In genomic region chr2:120854766-120855530, GRCh38 we compare ENCODE assay signal across 20 cellular contexts.
DNase-seq lines count a peak whose midpoint lies in the region; ATAC-seq, FAIRE-seq and TF ChIP-seq lines count a peak whose summit lies in the region.
"Had no signal": no experiment of that assay in that cellular context is flagged by ENCODE, and none has a peak within 500 bp of the region (broad histone marks: within the 10 kb centered on the region; RNA-seq: fewer than 3 reads in every experiment).

No MANE protein-coding gene starts in this region.

- no peak for FAIRE-seq in urothelium cell line (lab: Jason Lieb, UNC)
- FAIRE-seq: HepG2 had no signal

- H3K79me2 ChIP-seq in osteoblast (ENCODE audit: insufficient read depth, low read length): peaks cover 18% of the 10 kb centered on the region

- H3K36me3 ChIP-seq in heart right ventricle (no peaks in the 10 kb centered on the region), osteoblast (ENCODE audit: insufficient read depth, low read length) (peaks cover under 1% of the 10 kb centered on the region)

- peak; percentile 69 for DNase-seq in cardiac septum (ENCODE audit: low spot score)
- no peak for DNase-seq in heart right ventricle
- peak; percentile 46 for DNase-seq in islet precursor cell
- DNase-seq in osteoblast (ENCODE audit: insufficient read length, low spot score, missing footprints): peak; percentile 65
- no peak for DNase-seq in type B pancreatic cell (ENCODE audit: extremely low spot score, unreplicated experiment)
- no peak for DNase-seq in left colon
- no peak for DNase-seq in urothelium cell line (ENCODE audit: low spot score)
- DNase-seq: 8988T; CD4-positive, alpha-beta T cell; GF-D8; GOT3; KBM-7; NCI-H1694 treated with DMSO at 0.1 percent for 48 hours; NCI-H748 treated with DMSO at 0.1 percent for 48 hours; NK-92 treated with Interleukin-12 subunit alpha and Interleukin-12 subunit beta, amount 100 ng/mL, for 24 hours; SHP77 had no signal

- WGBS in heart right ventricle, 2 donors: 77 to 80% methylated on average over 10 of the region's 10 CpGs

- no peak overlapping the region for H3K4me3 Mint-ChIP-seq in type B pancreatic cell
- H3K4me3 Mint-ChIP-seq: B cell; CD4-positive, alpha-beta T cell had no signal

- H2AFZ ChIP-seq in osteoblast (ENCODE audit: low read length): no peak overlapping the region

- H3K9me3 ChIP-seq in heart right ventricle (peaks cover 0 to 7% (median under 1%) of the 10 kb centered on the region in 11 donors), osteoblast (ENCODE audit: low read depth, low read length) (no peaks in the 10 kb centered on the region)
- H3K9me3 ChIP-seq: Caco-2 had no signal

- H3K27me3 ChIP-seq in heart right ventricle: no peaks in the 10 kb centered on the region
- no peaks in the 10 kb centered on the region for H3K27me3 ChIP-seq in osteoblast (ENCODE audit: insufficient read depth, low read length)

- H3K27ac ChIP-seq in heart right ventricle: no peak overlapping the region
- H3K27ac ChIP-seq in osteoblast (ENCODE audit: low read depth, low read length): no peak overlapping the region

- no peak for ATAC-seq in heart right ventricle
- no peak for ATAC-seq in GM18861 (IDR thresholded peaks at IDR 0.05; ENCODE audit: unreplicated experiment)
- ATAC-seq in left colon: no peak
- ATAC-seq: HepG2 had no signal

- H3K4me2 ChIP-seq in osteoblast (ENCODE audit: insufficient read depth, low read length): no peak overlapping the region

- peaks cover 4% of the 10 kb centered on the region for H3K27me3 Mint-ChIP-seq in type B pancreatic cell
- H3K27me3 Mint-ChIP-seq: B cell; CD4-positive, alpha-beta T cell had no signal

- TF ChIP-seq CTCF in heart right ventricle (IDR thresholded peaks at IDR 0.05) (no peak), osteoblast (IDR thresholded peaks at IDR 0.05; ENCODE audit: extremely low read depth, low read depth, low read length) (no peak), type B pancreatic cell (conservative IDR thresholded peaks at IDR 0.05) (no peak)

- H3K4me1 ChIP-seq in heart right ventricle (peaks cover 0 to 6% (median 0%) of the 10 kb centered on the region in 9 donors), osteoblast (ENCODE audit: insufficient read depth, low read length) (peaks cover 3% of the 10 kb centered on the region)

- peaks cover 26% of the 10 kb centered on the region for H3K4me1 Mint-ChIP-seq in type B pancreatic cell (ENCODE audit: unreplicated experiment)
- H3K4me1 Mint-ChIP-seq: B cell had no signal

- intact Hi-C loops in cardiac septum (cut with DNase I) (no loop called here), heart right ventricle (cut with DNase I) (no loop called here), left colon (cut with DNase I, micrococcal nuclease) (no loop called here)

- no peak overlapping the region for H3K27ac Mint-ChIP-seq in type B pancreatic cell
- H3K27ac Mint-ChIP-seq: B cell; CD4-positive, alpha-beta T cell had no signal

- H3K36me3 Mint-ChIP-seq in type B pancreatic cell: peaks cover 4% of the 10 kb centered on the region

- peaks cover 30% of the 10 kb centered on the region for H4K20me1 ChIP-seq in osteoblast (ENCODE audit: insufficient read depth, low read length)

- H3K9me3 Mint-ChIP-seq in type B pancreatic cell: no peaks in the 10 kb centered on the region
- H3K9me3 Mint-ChIP-seq: CD4-positive, alpha-beta T cell had no signal

- H3K4me3 ChIP-seq in heart right ventricle (no peak overlapping the region), osteoblast (ENCODE audit: insufficient read depth, low read length) (no peak overlapping the region)

Comparison
In these comparisons a context has a peak if more than half of its experiments do, and no peak if none do; other contexts are left out.
1. DNase-seq: peak in cardiac septum (single experiment), islet precursor cell (single experiment) and osteoblast (single experiment); none in heart right ventricle (0 of 2), type B pancreatic cell (single experiment), left colon (0 of 2) and urothelium cell line (single experiment).